Comparison of ENCODE assay signal across 9 cellular contexts in genomic region chr1:58782308-58783089, GRCh38. TPM values are rescaled to one million over a fixed set of nuclear protein-coding genes. Genes with fewer than 3 reads are reported as not detected.
A peak's percentile ranks its signal among the peaks of the same experiment; 100 is the strongest.
DNase-seq lines count a peak whose midpoint lies in the region; ATAC-seq, FAIRE-seq and TF ChIP-seq lines count a peak whose summit lies in the region.
"Had no signal": no experiment of that assay in that cellular context is flagged by ENCODE, and none has a peak within 500 bp of the region (broad histone marks: within the 10 kb centered on the region; RNA-seq: fewer than 3 reads in every experiment).

No MANE protein-coding gene starts in this region.

- peaks cover 0 to 4% of the 10 kb centered on the region in 2 donors for H3K4me1 ChIP-seq in small intestine (ENCODE audit: control insufficient read depth in 2 of 2, insufficient read depth in 1 of 2, low read depth in 1 of 2, low read length in 1 of 2)

- peak; percentile 41 for DNase-seq in DMS79 treated with DMSO at 0.1 percent for 48 hours (lab: John Stamatoyannopoulos, UW)
- DNase-seq in DMS79 (lab: John Stamatoyannopoulos, UW), result no peak
- DNase-seq in LHCN-M2 (ENCODE audit: low read depth), result peak; percentile 54
- DNase-seq in T1000 (lab: John Stamatoyannopoulos, UW), result peak; percentile 72
- no peak for DNase-seq in brain microvascular endothelial cell
- DNase-seq in iPS-NIHi7 (ENCODE audit: extremely low spot score), result peak; percentile 18
- peak; percentile 55 for DNase-seq in small intestine

- H3K9me3 ChIP-seq in small intestine (ENCODE audit: control insufficient read depth, low read depth), result no peaks in the 10 kb centered on the region

- H3K4me3 ChIP-seq in brain microvascular endothelial cell (ENCODE audit: low read depth, low read length) (peak overlapping the region; percentile 96), small intestine (ENCODE audit: low read depth in 1 of 2, low read length in 2 of 2) (peak overlapping the region; percentile 77 to 97)

- WGBS in small intestine, 3 donors, result 0 to 1% (median 0%) methylated on average over 52 to 72 of the region's 72 CpGs

- H3K27me3 ChIP-seq in brain microvascular endothelial cell (replicated peaks) (no peaks in the 10 kb centered on the region), small intestine (ENCODE audit: control insufficient read depth in 2 of 2, insufficient read depth in 2 of 2, low read length in 2 of 2) (no peaks in the 10 kb centered on the region)

- ATAC-seq in HG02884 (IDR thresholded peaks at IDR 0.05; ENCODE audit: unreplicated experiment), result no peak

- H3K36me3 ChIP-seq in brain microvascular endothelial cell (replicated peaks) (peaks cover 16% of the 10 kb centered on the region), small intestine (ENCODE audit: control insufficient read depth in 2 of 2, insufficient read depth in 2 of 2, low read length in 2 of 2) (no peaks in the 10 kb centered on the region)

- in situ Hi-C loops in brain microvascular endothelial cell (cut with HindIII; ENCODE audit: low pct_ligation_motif_present, low sequenced_read_pairs), result no loop called here

- H3K27ac ChIP-seq in brain microvascular endothelial cell (peak overlapping the region; percentile 87), small intestine (ENCODE audit: low read depth in 1 of 2, low read length in 1 of 2) (peak overlapping the region; percentile 99)

- FAIRE-seq in small intestine (lab: Jason Lieb, UNC), result no peak
- FAIRE-seq: A204.1 had no signal

- TF ChIP-seq CTCF in brain microvascular endothelial cell (IDR thresholded peaks at IDR 0.05; ENCODE audit: low read depth, low read length, missing control alignments), result no peak

RNA-seq across cellular contexts. Expression of gene JUN, which starts 1.3 kb away (rescaled TPM):
- total RNA-seq in LHCN-M2 (2014; rRNA removed), result 63.7 and 79.8 TPM in 2 replicates
- polyA plus RNA-seq in LHCN-M2 (2012), result 38.9 TPM
- polyA plus RNA-seq in small intestine, result 10 to 100 TPM; 47.4 to 82.2 (median 50.3) TPM

Comparison
In these comparisons a context has a peak if more than half of its experiments do, and no peak if none do; other contexts are left out.
1. DNase-seq: peak in DMS79 treated with DMSO at 0.1 percent for 48 hours (single experiment), LHCN-M2 (single experiment), T1000 (single experiment), iPS-NIHi7 (single experiment) and small intestine (single experiment); none in DMS79 (single experiment) and brain microvascular endothelial cell (single experiment).